In genomic region chr15:48178612-48178931, GRCh38 we compare ENCODE assay signal across 8 cellular contexts.
DNase-seq lines count a peak whose midpoint lies in the region; ATAC-seq and TF ChIP-seq lines count a peak whose summit lies in the region.

No MANE protein-coding gene starts in this region.

- H3K9me3 ChIP-seq in SK-N-MC (ENCODE audit: low read depth, low read length): no peaks in the 10 kb centered on the region

- no peak for DNase-seq in GM12864 (ENCODE audit: low read depth)
- no peak for DNase-seq in SK-N-MC (ENCODE audit: low read depth, low spot score)
- no peak for DNase-seq in foreskin fibroblast
- no peak for DNase-seq in skeletal muscle cell (ENCODE audit: low read depth)
- DNase-seq in NAMALWA (ENCODE audit: low spot score): no peak
- DNase-seq in RKO (ENCODE audit: low spot score): no peak

- H3K9ac ChIP-seq in SK-N-MC (ENCODE audit: insufficient read length): peak overlapping the region; percentile 85

- H3K27ac ChIP-seq in SK-N-MC: no peak overlapping the region

- TF ChIP-seq CTCF in GM12864 (IDR thresholded peaks at IDR 0.05; ENCODE audit: low read depth, low read length, missing control alignments) (no peak), foreskin fibroblast (IDR thresholded peaks at IDR 0.05; ENCODE audit: low read depth, low read length) (no peak)

- ATAC-seq in HG02884 (IDR thresholded peaks at IDR 0.05; ENCODE audit: unreplicated experiment) (no peak), HG03196 (IDR thresholded peaks at IDR 0.05; ENCODE audit: unreplicated experiment) (no peak)

- peaks cover 15% of the 10 kb centered on the region for H3K36me3 ChIP-seq in SK-N-MC (ENCODE audit: insufficient read depth, low read length)

- H3K4me3 ChIP-seq in GM12864 (ENCODE audit: low read depth, low read length) (peak overlapping the region; percentile 68), SK-N-MC (peak overlapping the region; percentile 84), foreskin fibroblast (ENCODE audit: low read depth in 1 of 2, low read length in 2 of 2) (peak overlapping the region; percentile 58 to 61), skeletal muscle cell (ENCODE audit: low read depth, low read length) (peak overlapping the region; percentile 69)
